In the genomic region with DNA sequence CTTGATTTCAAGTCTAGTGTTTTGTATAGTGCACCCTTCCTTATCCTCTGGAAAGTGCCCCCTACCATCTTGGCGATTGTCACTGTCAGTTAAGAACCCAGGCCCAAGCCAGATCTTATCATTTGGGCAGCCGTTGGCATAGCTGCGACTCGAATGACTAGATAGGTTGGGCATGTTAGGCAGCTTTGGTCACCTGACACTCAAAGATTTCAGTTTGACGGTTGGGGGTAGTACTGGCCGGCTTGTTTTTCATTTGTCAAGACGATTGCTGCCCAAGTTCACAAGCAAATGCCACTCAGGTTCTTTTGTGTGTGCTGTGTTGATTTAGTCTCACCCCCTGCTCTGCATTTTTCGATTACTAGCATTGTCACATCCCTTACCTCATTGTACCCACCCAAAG, we compare ENCODE assay signal across 19 cellular contexts. TPM values are rescaled to one million over a fixed set of nuclear protein-coding genes. Genes with fewer than 3 reads are reported as not detected.
DNase-seq lines count a peak whose midpoint lies in the region; ATAC-seq, FAIRE-seq and TF ChIP-seq lines count a peak whose summit lies in the region.
"Had no signal": no experiment of that assay in that cellular context is flagged by ENCODE, and none has a peak within 500 bp of the region (broad histone marks: within the 10 kb centered on the region; RNA-seq: fewer than 3 reads in every experiment).

No MANE protein-coding gene starts in this region.

- POLR2A ChIA-PET in Panc1 (lab: Charles Lee): no interaction called here

- no peak overlapping the region for H3K4me3 Mint-ChIP-seq in activated T-cell treated with anti-CD3 and anti-CD28 coated beads, Interleukin-2, amount 50 U/mL, for 72 hours
- H3K4me3 Mint-ChIP-seq: activated CD4-positive, alpha-beta memory T cell treated with anti-CD3 and anti-CD28 coated beads, Interleukin-2, amount 10 ng/mL, durations not matched to agents 7 days and 5 days had no signal

- H3K27me3 ChIP-seq in Panc1 (ENCODE audit: control insufficient read depth, insufficient read depth, low read length) (no peaks in the 10 kb centered on the region), left ventricle myocardium inferior (ENCODE audit: low read depth) (no peaks in the 10 kb centered on the region), upper lobe of right lung (no peaks in the 10 kb centered on the region)

- in situ Hi-C loops in Panc1 (cut with HindIII; ENCODE audit: low pct_unique_long_range_greater_than_20kb, low sequenced_read_pairs): no loop called here

- DNase-seq in activated T-cell treated with anti-CD3 and anti-CD28 coated beads, Interleukin-2, amount 50 U/mL, for 72 hours: no peak
- DNase-seq in activated T-cell treated with anti-CD3 and anti-CD28 coated beads, Interleukin-2, amount 50 U/mL, for 48 hours: no peak
- DNase-seq in Panc1 (ENCODE audit: low read depth, low spot score) (no peak), left ventricle myocardium inferior (no peak), upper lobe of right lung (no peak), GM19239 (ENCODE audit: insufficient read length, low spot score) (no peak), NCI-H82 treated with DMSO at 0.1 percent for 48 hours (lab: John Stamatoyannopoulos, UW; ENCODE audit: unreplicated experiment) (no peak)
- DNase-seq in activated CD4-positive, CD25-positive, alpha-beta regulatory T cell treated with anti-CD3 and anti-CD28 coated beads, Interleukin-2, amount 50 U/mL, for 72 hours: no peak
- DNase-seq: activated CD4-positive, alpha-beta memory T cell treated with anti-CD3 and anti-CD28 coated beads, Interleukin-2, amount 10 ng/mL, durations not matched to agents 7 days and 5 days; activated gamma-delta T cell; anterior cingulate cortex; dermis blood vessel endothelial cell; GDM1; hypothalamus; left colon; SIG-M5; T-helper 9 cell had no signal

- no peaks in the 10 kb centered on the region for H3K9me3 ChIP-seq in Panc1 (ENCODE audit: control insufficient read depth, insufficient read depth, low read depth, low read length)
- no peaks in the 10 kb centered on the region for H3K9me3 ChIP-seq in left ventricle myocardium inferior (replicated peaks)
- H3K9me3 ChIP-seq in upper lobe of right lung: no peaks in the 10 kb centered on the region
- H3K9me3 ChIP-seq: prostate gland had no signal

- TF ChIP-seq CTCF in Panc1 (IDR thresholded peaks at IDR 0.05) (no peak), left ventricle myocardium inferior (IDR thresholded peaks at IDR 0.05; ENCODE audit: borderline replicate concordance) (no peak), upper lobe of right lung (IDR thresholded peaks at IDR 0.05) (no peak)

- BruUV-seq in Panc1 (replicated peaks; lab: Mats Ljungman, UMichigan): no TSS peak

- H3K4me1 ChIP-seq in Panc1 (ENCODE audit: control insufficient read depth, insufficient read depth, low read length): peaks cover 15% of the 10 kb centered on the region
- H3K4me1 ChIP-seq in left ventricle myocardium inferior: peaks cover 82% of the 10 kb centered on the region
- H3K4me1 ChIP-seq in upper lobe of right lung: peaks cover 5% of the 10 kb centered on the region

- H3K4me3 ChIP-seq in Panc1 (ENCODE audit: low read depth in 2 of 2, low read length in 2 of 2): no peak overlapping the region
- H3K4me3 ChIP-seq in left ventricle myocardium inferior: peak overlapping the region; percentile 47
- H3K4me3 ChIP-seq in upper lobe of right lung: no peak overlapping the region
- H3K4me3 ChIP-seq: prostate gland had no signal

- H3K4me1 Mint-ChIP-seq in activated T-cell treated with anti-CD3 and anti-CD28 coated beads, Interleukin-2, amount 50 U/mL, for 72 hours (ENCODE audit: low read depth): peaks cover 22% of the 10 kb centered on the region

- H3K27me3 Mint-ChIP-seq in activated T-cell treated with anti-CD3 and anti-CD28 coated beads, Interleukin-2, amount 50 U/mL, for 72 hours (ENCODE audit: low read depth): no peaks in the 10 kb centered on the region
- H3K27me3 Mint-ChIP-seq: activated CD4-positive, alpha-beta memory T cell treated with anti-CD3 and anti-CD28 coated beads, Interleukin-2, amount 10 ng/mL, durations not matched to agents 7 days and 5 days had no signal

- CTCF ChIA-PET in Panc1 (lab: Charles Lee): no interaction called here

- H3K36me3 ChIP-seq in Panc1 (ENCODE audit: control insufficient read depth, insufficient read depth, low read length) (no peaks in the 10 kb centered on the region), left ventricle myocardium inferior (peaks cover 5% of the 10 kb centered on the region), upper lobe of right lung (no peaks in the 10 kb centered on the region)
- H3K36me3 ChIP-seq: prostate gland had no signal

- no peak for FAIRE-seq in GM19239 (lab: Jason Lieb, UNC)

- intact Hi-C loops in Panc1 (cut with micrococcal nuclease; ENCODE audit: unreplicated experiment) (no loop called here), left ventricle myocardium inferior (cut with micrococcal nuclease) (no loop called here), upper lobe of right lung (cut with DNase I) (no loop called here)

- H3K36me3 Mint-ChIP-seq in activated T-cell treated with anti-CD3 and anti-CD28 coated beads, Interleukin-2, amount 50 U/mL, for 72 hours (ENCODE audit: insufficient read depth in 2 of 2): peaks cover 3 to 6% of the 10 kb centered on the region in 2 donors

- H3K9me3 Mint-ChIP-seq in activated T-cell treated with anti-CD3 and anti-CD28 coated beads, Interleukin-2, amount 50 U/mL, for 72 hours: no peaks in the 10 kb centered on the region
- H3K9me3 Mint-ChIP-seq: activated CD4-positive, alpha-beta memory T cell treated with anti-CD3 and anti-CD28 coated beads, Interleukin-2, amount 10 ng/mL, durations not matched to agents 7 days and 5 days had no signal

- H3K27ac Mint-ChIP-seq in activated T-cell treated with anti-CD3 and anti-CD28 coated beads, Interleukin-2, amount 50 U/mL, for 72 hours: peak overlapping the region; percentile 64
- H3K27ac Mint-ChIP-seq: activated CD4-positive, alpha-beta memory T cell treated with anti-CD3 and anti-CD28 coated beads, Interleukin-2, amount 10 ng/mL, durations not matched to agents 7 days and 5 days had no signal

- H3K27ac ChIP-seq in Panc1 (ENCODE audit: low read length) (peak overlapping the region; percentile 41), left ventricle myocardium inferior (replicated peaks) (peak overlapping the region; percentile 91), upper lobe of right lung (no peak overlapping the region)
- H3K27ac ChIP-seq: HL-60, prostate gland had no signal

- no peak for ATAC-seq in activated T-cell treated with anti-CD3 and anti-CD28 coated beads, Interleukin-2, amount 50 U/mL, for 72 hours (replicated peaks in 1 of 2)
- peak; percentile 42 for ATAC-seq in Panc1
- peak; percentile 40 for ATAC-seq in upper lobe of right lung
- ATAC-seq: left colon had no signal

RNA-seq across cellular contexts. Expression of a gene that starts 6.7 kb away (rescaled TPM):
- 10 to 100 TPM; 55.5 to 57.0 TPM for total RNA-seq in activated T-cell treated with anti-CD3 and anti-CD28 coated beads, Interleukin-2, amount 50 U/mL, for 72 hours
- total RNA-seq in Panc1 (2021; ENCODE audit: unreplicated experiment) (93.2 TPM), left ventricle myocardium inferior (357 TPM), upper lobe of right lung (47.7 TPM)
- 75.6 TPM for polyA plus RNA-seq in Panc1 (2012; ENCODE audit: insufficient read length)

RNA-seq across cellular contexts. Expression of a gene that starts 19.4 kb away (rescaled TPM):
- 10 to 100 TPM; 15.3 to 17.1 TPM for total RNA-seq in activated T-cell treated with anti-CD3 and anti-CD28 coated beads, Interleukin-2, amount 50 U/mL, for 72 hours
- total RNA-seq in Panc1 (2021; ENCODE audit: unreplicated experiment) (28.9 TPM), left ventricle myocardium inferior (19.4 TPM), upper lobe of right lung (12.6 TPM)
- 25.9 TPM for polyA plus RNA-seq in Panc1 (2012; ENCODE audit: insufficient read length)

Comparison
In these comparisons a context has a peak if more than half of its experiments do, and no peak if none do; other contexts are left out.
1. ATAC-seq: peak in Panc1 (single experiment) and upper lobe of right lung (single experiment); none in activated T-cell treated with anti-CD3 and anti-CD28 coated beads, Interleukin-2, amount 50 U/mL, for 72 hours (0 of 2).